ENCODE assay signal across 8 cellular contexts in genomic region chr5:135462304-135462703, GRCh38. TPM values are rescaled to one million over a fixed set of nuclear protein-coding genes. Genes with fewer than 3 reads are reported as not detected.
DNase-seq lines count a peak whose midpoint lies in the region; ATAC-seq, FAIRE-seq and TF ChIP-seq lines count a peak whose summit lies in the region.

No MANE protein-coding gene starts in this region.

- H3K36me3 ChIP-seq in parathyroid adenoma (ENCODE audit: control insufficient read depth, insufficient read depth, low read length): no peaks in the 10 kb centered on the region

- no peak overlapping the region for H3K4me2 ChIP-seq in parathyroid adenoma (ENCODE audit: low read length)

- peaks cover 4% of the 10 kb centered on the region for H3K4me1 ChIP-seq in parathyroid adenoma

- H3K27me3 ChIP-seq in parathyroid adenoma (ENCODE audit: control insufficient read depth, insufficient read depth, low read length): peaks cover 5% of the 10 kb centered on the region

- in situ Hi-C loops in ACHN (cut with HindIII; ENCODE audit: low pct_ligation_motif_present, low pct_unique_long_range_greater_than_20kb, low sequenced_read_pairs): loop anchor here (10.0 to 25.0 kb wide), 2 partner anchors 92 to 275 kb away; no protein-coding TSS in a partner anchor

- no peak for TF ChIP-seq POLR2A in GM12891 (IDR thresholded peaks at IDR 0.05; ENCODE audit: low read depth, low read length)
- no peak for TF ChIP-seq POLR2A in erythroblast (IDR thresholded peaks at IDR 0.05; ENCODE audit: low read length)

- no peaks in the 10 kb centered on the region for H3K79me2 ChIP-seq in parathyroid adenoma

- peak; percentile 59 for DNase-seq in ACHN
- peak; percentile 58 for DNase-seq in GM12891 (ENCODE audit: insufficient read length, low spot score)
- peak; percentile 93 for DNase-seq in NCI-H69 (lab: John Stamatoyannopoulos, UW)
- peak; percentile 12 to 26 for DNase-seq in activated CD4-positive, alpha-beta T cell treated with anti-CD3 and anti-CD28 coated beads, Interleukin-2, amount 50 U/mL, for 4 hours
- DNase-seq in erythroblast (lab: John Stamatoyannopoulos, UW): peak; percentile 85 to 88

- H3K27ac ChIP-seq in parathyroid adenoma: no peak overlapping the region

- no peak overlapping the region for H3K4me3 ChIP-seq in parathyroid adenoma (ENCODE audit: low read depth, low read length)

- peak; percentile 51 for FAIRE-seq in GM12891 (lab: Jason Lieb, UNC)

- peak; percentile 54 for ATAC-seq in HG03457 (IDR thresholded peaks at IDR 0.05; ENCODE audit: unreplicated experiment)
- no peak for ATAC-seq in HG02571 (IDR thresholded peaks at IDR 0.05; ENCODE audit: unreplicated experiment)

- peak; percentile 35 for TF ChIP-seq CTCF in parathyroid adenoma (IDR thresholded peaks at IDR 0.05)

- H3K9ac ChIP-seq in parathyroid adenoma: no peak overlapping the region

- no peaks in the 10 kb centered on the region for H3K9me3 ChIP-seq in parathyroid adenoma (ENCODE audit: control insufficient read depth, low read length)

- H2AFZ ChIP-seq in parathyroid adenoma: no peak overlapping the region

TF ChIP-seq in GM12891, 5 proteins besides CTCF, POLR2A, EP300 and RAD21:
- TF ChIP-seq SPI1 (IDR thresholded peaks at IDR 0.05; ENCODE audit: low read depth, low read length): no peak
- TF ChIP-seq POU2F2 (IDR thresholded peaks at IDR 0.05; ENCODE audit: low read depth, low read length): no peak
- no peak for TF ChIP-seq TAF1 (IDR thresholded peaks at IDR 0.05; ENCODE audit: low read depth, low read length)
- no peak for TF ChIP-seq POLR2AphosphoS5 (IDR thresholded peaks at IDR 0.05; ENCODE audit: low read depth, low read length)
- no peak for TF ChIP-seq PAX5 (IDR thresholded peaks at IDR 0.05; ENCODE audit: insufficient read depth, low read length, severe bottlenecking)

RNA-seq across cellular contexts. Expression of gene TIFAB, which starts 10.2 kb away (rescaled TPM):
- polyA plus RNA-seq in GM12891 (2012; ENCODE audit: low read depth, missing spikeins): not detected

RNA-seq across cellular contexts. Expression of gene DCANP1, which starts 15.2 kb away (rescaled TPM):
- polyA plus RNA-seq in GM12891 (2012; ENCODE audit: low read depth, missing spikeins): not detected

Comparison
In these comparisons a context has a peak if more than half of its experiments do, and no peak if none do; other contexts are left out.
1. DNase-seq: peak in every context shown above with its lines; median percentile 93 in NCI-H69; 86 in erythroblast; 59 in ACHN; 58 in GM12891; 19 in activated CD4-positive, alpha-beta T cell treated with anti-CD3 and anti-CD28 coated beads, Interleukin-2, amount 50 U/mL, for 4 hours.